In genomic region chr16:55326261-55326802, GRCh38 we compare ENCODE assay signal across 27 cellular contexts. TPM values are rescaled to one million over a fixed set of nuclear protein-coding genes. Genes with fewer than 3 reads are reported as not detected.
"Had no signal": no experiment of that assay in that cellular context is flagged by ENCODE, and none has a peak within 500 bp of the region (broad histone marks: within the 10 kb centered on the region; RNA-seq: fewer than 3 reads in every experiment).

No MANE protein-coding gene starts in this region.

- H3K9ac ChIP-seq: SK-N-SH had no signal

- ATAC-seq: activated CD8-positive, alpha-beta T cell treated with anti-CD3 and anti-CD28 coated beads, Interleukin-2, amount 10 ng/mL, durations not matched to agents 7 days and 5 days; Panc1; Right ventricle myocardium inferior had no signal

- H3K4me3 Mint-ChIP-seq: activated CD8-positive, alpha-beta T cell treated with anti-CD3 and anti-CD28 coated beads, Interleukin-2, amount 10 ng/mL, durations not matched to agents 7 days and 5 days; activated naive CD4-positive, alpha-beta T cell treated with anti-CD3 and anti-CD28 coated beads, Interleukin-2, amount 50 U/mL, for 24 hours had no signal

- H3K27me3 ChIP-seq: SJCRH30 had no signal

- H3K4me1 Mint-ChIP-seq: activated naive CD4-positive, alpha-beta T cell treated with anti-CD3 and anti-CD28 coated beads, Interleukin-2, amount 50 U/mL, for 24 hours had no signal

- DNase-seq: activated CD4-positive, alpha-beta T cell treated with anti-CD3 and anti-CD28 coated beads for 4 hours; activated CD8-positive, alpha-beta memory T cell treated with anti-CD3 and anti-CD28 coated beads, Interleukin-2, amount 50 U/mL, for 48 hours; activated CD8-positive, alpha-beta T cell treated with anti-CD3 and anti-CD28 coated beads, Interleukin-2, amount 10 ng/mL, durations not matched to agents 7 days and 5 days; activated T-cell treated with anti-CD3 and anti-CD28 coated beads, Interleukin-2, amount 50 U/mL, for 1 hour; aorta; IMR-90; Kasumi-1; KBM-7; NCI-H1048; NCI-H146; NCI-H1930; NCI-H2171; NCI-H2227 treated with DMSO at 0.1 percent for 48 hours; NCI-H526; NCI-H82; OCI-M1; RPMI8226; SJCRH30; SK-N-SH; T-helper 1 cell had no signal

- H3K9me3 ChIP-seq: SJCRH30, SK-N-SH had no signal

- FAIRE-seq: bronchial epithelial cell had no signal

- H3K9me3 Mint-ChIP-seq: activated naive CD4-positive, alpha-beta T cell treated with anti-CD3 and anti-CD28 coated beads, Interleukin-2, amount 50 U/mL, for 24 hours had no signal

- H3K36me3 Mint-ChIP-seq: activated naive CD4-positive, alpha-beta T cell treated with anti-CD3 and anti-CD28 coated beads, Interleukin-2, amount 50 U/mL, for 24 hours had no signal

- H3K4me1 ChIP-seq: SJCRH30 had no signal

- H3K27ac Mint-ChIP-seq: activated CD8-positive, alpha-beta T cell treated with anti-CD3 and anti-CD28 coated beads, Interleukin-2, amount 10 ng/mL, durations not matched to agents 7 days and 5 days; activated naive CD4-positive, alpha-beta T cell treated with anti-CD3 and anti-CD28 coated beads, Interleukin-2, amount 50 U/mL, for 24 hours had no signal

- H3K27ac ChIP-seq: VCaP had no signal

- H3K4me2 ChIP-seq: SK-N-SH had no signal

RNA-seq across cellular contexts. Expression of gene IRX6, which starts 2.3 kb away (rescaled TPM):
- total RNA-seq: activated CD8-positive, alpha-beta T cell treated with anti-CD3 and anti-CD28 coated beads, Interleukin-2, amount 10 ng/mL, durations not matched to agents 7 days and 5 days; bronchial epithelial cell; IMR-90; NCI-H460; T-helper 2 cell treated with Interferon-gamma antibody and Interleukin-4, amounts not matched to agents 100 ng/mL and 5 ng/mL, for 36 hours had no signal
- polyA plus RNA-seq: aorta, IMR-90, SK-N-SH had no signal
